ENCODE assay signal across 8 cellular contexts in genomic region chr14:34713681-34714319, GRCh38. TPM values are rescaled to one million over a fixed set of nuclear protein-coding genes. Genes with fewer than 3 reads are reported as not detected.
DNase-seq lines count a peak whose midpoint lies in the region; ATAC-seq and TF ChIP-seq lines count a peak whose summit lies in the region.

No MANE protein-coding gene starts in this region.

- no peaks in the 10 kb centered on the region for H4K20me1 ChIP-seq in OCI-LY7 (ENCODE audit: insufficient read depth, low read length)

- BruUV-seq in OCI-LY7 (replicated peaks; lab: Mats Ljungman, UMichigan) = no TSS peak

- H3K9me2 ChIP-seq in OCI-LY7 (ENCODE audit: insufficient read depth, low read length) = no peaks in the 10 kb centered on the region

- peaks cover 44% of the 10 kb centered on the region for H3K36me3 ChIP-seq in OCI-LY7 (ENCODE audit: insufficient read depth, low read length)
- no peaks in the 10 kb centered on the region; the same call in 1 of the 2 replicates for H3K36me3 ChIP-seq in iPS DF 6.9 (ENCODE audit: control insufficient read depth, insufficient read depth, low read length)

- H3K27ac ChIP-seq in OCI-LY7 (ENCODE audit: low read depth, low read length, poor library complexity, severe bottlenecking) (peak overlapping the region; percentile 87), iPS DF 6.9 (ENCODE audit: low read length) (no peak overlapping the region)

- peak overlapping the region; percentile 31; the same call in 1 of the 2 replicates for H2AFZ ChIP-seq in OCI-LY7 (ENCODE audit: low read length)

- CTCF ChIA-PET in OCI-LY7 (lab: Charles Lee; ENCODE audit: unreplicated experiment) = interaction anchor here (0.6 to 0.7 kb wide), 2 partner anchors 9 to 66 kb away, joined by 3 read pairs; no protein-coding TSS in a partner anchor

- H3K4me3 ChIP-seq in OCI-LY7 (ENCODE audit: low read depth, low read length, poor library complexity, severe bottlenecking) = peak overlapping the region; percentile 92
- peak overlapping the region; percentile 74 for H3K4me3 ChIP-seq in astrocyte of the cerebellum (ENCODE audit: low read depth, low read length)
- H3K4me3 ChIP-seq in iPS DF 6.9 (ENCODE audit: low read length) = peak overlapping the region; percentile 51; the same call in 1 of the 2 replicates

- no peaks in the 10 kb centered on the region for H3K27me3 ChIP-seq in iPS DF 6.9 (ENCODE audit: control insufficient read depth, insufficient read depth, low read length)

- DNase-seq in DMS53 (lab: John Stamatoyannopoulos, UW) (peak; percentile 43), DMS53 treated with DMSO at 0.1 percent for 48 hours (lab: John Stamatoyannopoulos, UW; ENCODE audit: unreplicated experiment) (no peak), OCI-LY7 (ENCODE audit: low spot score) (peak; percentile 47), astrocyte of the cerebellum (ENCODE audit: low read depth) (no peak), iPS DF 6.9 (ENCODE audit: low read depth, low spot score) (no peak), sciatic nerve (ENCODE audit: low spot score) (peak; percentile 63), GOT3 (lab: John Stamatoyannopoulos, UW) (no peak)

- ATAC-seq in HG02623 (IDR thresholded peaks at IDR 0.05; ENCODE audit: unreplicated experiment) (peak; percentile 8), sciatic nerve (peak; percentile 72)

- peak overlapping the region; percentile 94 for H3K4me2 ChIP-seq in OCI-LY7 (ENCODE audit: low read length)

- WGBS in iPS DF 6.9 (ENCODE audit: insufficient coverage, insufficient read length) = no CpG with 5 or more reads among the region's 33 CpGs

- H3K79me2 ChIP-seq in OCI-LY7 (ENCODE audit: insufficient read depth, low read depth, low read length) = peaks cover 49% of the 10 kb centered on the region

- peaks cover 55% of the 10 kb centered on the region for H3K4me1 ChIP-seq in OCI-LY7 (ENCODE audit: insufficient read depth, low read length, poor library complexity, severe bottlenecking)
- H3K4me1 ChIP-seq in iPS DF 6.9 (ENCODE audit: control insufficient read depth, insufficient read depth, low read length) = no peaks in the 10 kb centered on the region

- POLR2A ChIA-PET in OCI-LY7 (lab: Charles Lee) = interaction anchor here (0.6 to 2.1 kb wide), 5 partner anchors 8 to 166 kb away, joined by 3 to 9 read pairs (median 3); no protein-coding TSS in a partner anchor

- H3K9me3 ChIP-seq in OCI-LY7 (ENCODE audit: low read length) (no peaks in the 10 kb centered on the region), iPS DF 6.9 (ENCODE audit: control insufficient read depth, insufficient read depth, low read length) (no peaks in the 10 kb centered on the region)

- intact Hi-C loops in OCI-LY7 (cut with micrococcal nuclease; ENCODE audit: unreplicated experiment) = loop anchor here (5.0 kb wide), 4 partner anchors 159 to 579 kb away; partner anchors contain the start of genes PPP2R3C, PRORP, PSMA6 and SRP54
- intact Hi-C loops in sciatic nerve (cut with DNase I) = no loop called here

- in situ Hi-C loops in astrocyte of the cerebellum (cut with HindIII; ENCODE audit: low sequenced_read_pairs) = no loop called here

- no peak for TF ChIP-seq CTCF in OCI-LY7 (conservative IDR thresholded peaks at IDR 0.05; ENCODE audit: low read length)
- TF ChIP-seq CTCF in astrocyte of the cerebellum (IDR thresholded peaks at IDR 0.05; ENCODE audit: low read depth, low read length, missing control alignments) = no peak

RNA-seq across cellular contexts. Expression of gene CFL2, which starts 0.6 kb away (rescaled TPM):
- 7.1 and 19.6 TPM in 2 replicates for total RNA-seq in OCI-LY7 (2014; rRNA removed; shearing (Covaris generic))
- total RNA-seq in OCI-LY7 (2022) (24.7 and 30.8 TPM in 2 replicates), sciatic nerve (101 TPM)

Comparison
In these comparisons a context has a peak if more than half of its experiments do, and no peak if none do; other contexts are left out.
1. DNase-seq: peak in DMS53 (single experiment), OCI-LY7 (single experiment) and sciatic nerve (single experiment); none in DMS53 treated with DMSO at 0.1 percent for 48 hours (single experiment), astrocyte of the cerebellum (single experiment), iPS DF 6.9 (single experiment) and GOT3 (single experiment).
2. Peak in every context shown above with its lines, with median percentiles within 50 percentile points of each other: H3K4me3 ChIP-seq.